8 cellular contexts compared by ENCODE assay signal in genomic region chr1:45010855-45011811, GRCh38. TPM values are rescaled to one million over a fixed set of nuclear protein-coding genes. Genes with fewer than 3 reads are reported as not detected.
A peak's percentile ranks its signal among the peaks of the same experiment; 100 is the strongest.
DNase-seq lines count a peak whose midpoint lies in the region; ATAC-seq and TF ChIP-seq lines count a peak whose summit lies in the region.

Gene HECTD3 (minus strand): TSS chr1:45011324. CDS start chr1:45011257, 67 bp downstream.

- peak in 2 of 4 donors; percentile 41 to 45 for TF ChIP-seq POLR2A in esophagus squamous epithelium (IDR thresholded peaks at IDR 0.05)

- POLR2A ChIA-PET in Panc1 (lab: Charles Lee), result interaction anchor here (0.7 to 0.9 kb wide), 2 partner anchors 192 to 477 kb away, joined by 3 to 9 read pairs; no protein-coding TSS in a partner anchor

- peak within 1 kb of the TSS; percentile 62 for H3K27ac Mint-ChIP-seq in activated T-cell treated with anti-CD3 and anti-CD28 coated beads, Interleukin-2, amount 50 U/mL, for 72 hours
- peak within 1 kb of the TSS; percentile 95 for H3K27ac Mint-ChIP-seq in stimulated activated naive B cell treated with anti-CD40 and anti-IgM and Interleukin-4, amounts not matched to agents 10 μg/mL and 1 μg/mL and 100 μg/mL, for 72 hours

- H3K27ac ChIP-seq in Panc1 (ENCODE audit: low read length) (peak within 1 kb of the TSS; percentile 80), esophagus squamous epithelium (peak within 1 kb of the TSS; percentile 80 to 93 (median 82))

- peaks cover 17% of the 10 kb centered on the region for H3K4me1 ChIP-seq in Panc1 (ENCODE audit: control insufficient read depth, insufficient read depth, low read length)
- peaks cover 27 to 58% (median 36%) of the 10 kb centered on the region in 3 donors for H3K4me1 ChIP-seq in esophagus squamous epithelium

- no TSS peak for BruUV-seq in Panc1 (replicated peaks; lab: Mats Ljungman, UMichigan)

- DNase-seq in DMS153 treated with DMSO at 0.1 percent for 48 hours (lab: John Stamatoyannopoulos, UW; ENCODE audit: unreplicated experiment) (peak; percentile 75), Panc1 (ENCODE audit: low read depth, low spot score) (peak; percentile 59), esophagus squamous epithelium (lab: John Stamatoyannopoulos, UW) (no peak), myocyte (ENCODE audit: low read depth) (peak; percentile 90)
- peak; percentile 74 for DNase-seq in Jurkat, Clone E6-1 (ENCODE audit: low read depth, low spot score)
- peak; percentile 83 to 88 for DNase-seq in activated T-cell treated with anti-CD3 and anti-CD28 coated beads, Interleukin-2, amount 50 U/mL, for 72 hours
- DNase-seq in stimulated activated naive B cell treated with anti-CD40 and anti-IgM and Interleukin-4, amounts not matched to agents 10 μg/mL and 1 μg/mL and 100 μg/mL, for 72 hours, result peak; percentile 71

- no peaks in the 10 kb centered on the region for H3K27me3 ChIP-seq in Panc1 (ENCODE audit: control insufficient read depth, insufficient read depth, low read length)
- H3K27me3 ChIP-seq in esophagus squamous epithelium, result no peaks in the 10 kb centered on the region

- in situ Hi-C loops in Panc1 (cut with HindIII; ENCODE audit: low pct_unique_long_range_greater_than_20kb, low sequenced_read_pairs), result no loop called here

- WGBS in esophagus squamous epithelium, 2 donors, result 1 to 4% methylated on average over 5 to 18 of the region's 62 CpGs

- ATAC-seq in GM21529 (IDR thresholded peaks at IDR 0.05; ENCODE audit: unreplicated experiment), result peak; percentile 70
- peak; percentile 90 for ATAC-seq in Panc1
- peak; percentile 85 to 87 for ATAC-seq in activated T-cell treated with anti-CD3 and anti-CD28 coated beads, Interleukin-2, amount 50 U/mL, for 72 hours (replicated peaks in 1 of 2)
- ATAC-seq in stimulated activated naive B cell treated with anti-CD40 and anti-IgM and Interleukin-4, amounts not matched to agents 10 μg/mL and 1 μg/mL and 100 μg/mL, for 72 hours (replicated peaks), result peak; percentile 83

- no peak for TF ChIP-seq CTCF in Panc1 (IDR thresholded peaks at IDR 0.05)
- TF ChIP-seq CTCF in esophagus squamous epithelium (IDR thresholded peaks at IDR 0.05), result peak in 1 of 6 experiments; percentile 12

- H3K4me3 ChIP-seq in Jurkat, Clone E6-1 (ENCODE audit: low read length), result peak within 1 kb of the TSS; percentile 74
- H3K4me3 ChIP-seq in Panc1 (ENCODE audit: low read depth in 2 of 2, low read length in 2 of 2), result peak within 1 kb of the TSS; percentile 89 to 94
- H3K4me3 ChIP-seq in esophagus squamous epithelium, result peak within 1 kb of the TSS; percentile 77 to 99 (median 94)

- H3K4me3 Mint-ChIP-seq in activated T-cell treated with anti-CD3 and anti-CD28 coated beads, Interleukin-2, amount 50 U/mL, for 72 hours, result peak within 1 kb of the TSS; percentile 84 to 92
- H3K4me3 Mint-ChIP-seq in stimulated activated naive B cell treated with anti-CD40 and anti-IgM and Interleukin-4, amounts not matched to agents 10 μg/mL and 1 μg/mL and 100 μg/mL, for 72 hours, result peak within 1 kb of the TSS; percentile 79 to 97

- H3K9me3 Mint-ChIP-seq in activated T-cell treated with anti-CD3 and anti-CD28 coated beads, Interleukin-2, amount 50 U/mL, for 72 hours, result no peaks in the 10 kb centered on the region
- no peaks in the 10 kb centered on the region for H3K9me3 Mint-ChIP-seq in stimulated activated naive B cell treated with anti-CD40 and anti-IgM and Interleukin-4, amounts not matched to agents 10 μg/mL and 1 μg/mL and 100 μg/mL, for 72 hours

- CTCF ChIA-PET in Panc1 (lab: Charles Lee), result interaction anchor here (0.6 to 1.4 kb wide), 6 partner anchors 11 to 499 kb away, joined by 3 to 15 read pairs (median 8); partner anchors contain the start of gene PLK3

- H3K27me3 Mint-ChIP-seq in activated T-cell treated with anti-CD3 and anti-CD28 coated beads, Interleukin-2, amount 50 U/mL, for 72 hours (ENCODE audit: low read depth), result no peaks in the 10 kb centered on the region
- no peaks in the 10 kb centered on the region for H3K27me3 Mint-ChIP-seq in stimulated activated naive B cell treated with anti-CD40 and anti-IgM and Interleukin-4, amounts not matched to agents 10 μg/mL and 1 μg/mL and 100 μg/mL, for 72 hours

- H3K9me3 ChIP-seq in Panc1 (ENCODE audit: control insufficient read depth, insufficient read depth, low read depth, low read length) (no peaks in the 10 kb centered on the region), esophagus squamous epithelium (no peaks in the 10 kb centered on the region)

- peaks cover 0 to 3% of the 10 kb centered on the region in 2 donors for H3K36me3 Mint-ChIP-seq in activated T-cell treated with anti-CD3 and anti-CD28 coated beads, Interleukin-2, amount 50 U/mL, for 72 hours (ENCODE audit: insufficient read depth in 2 of 2)
- peaks cover 24 to 36% of the 10 kb centered on the region in 2 donors for H3K36me3 Mint-ChIP-seq in stimulated activated naive B cell treated with anti-CD40 and anti-IgM and Interleukin-4, amounts not matched to agents 10 μg/mL and 1 μg/mL and 100 μg/mL, for 72 hours

- peaks cover 45% of the 10 kb centered on the region for H3K4me1 Mint-ChIP-seq in activated T-cell treated with anti-CD3 and anti-CD28 coated beads, Interleukin-2, amount 50 U/mL, for 72 hours (ENCODE audit: low read depth)
- peaks cover 43 to 56% of the 10 kb centered on the region in 2 donors for H3K4me1 Mint-ChIP-seq in stimulated activated naive B cell treated with anti-CD40 and anti-IgM and Interleukin-4, amounts not matched to agents 10 μg/mL and 1 μg/mL and 100 μg/mL, for 72 hours

- intact Hi-C loops in Panc1 (cut with micrococcal nuclease; ENCODE audit: unreplicated experiment) (loop anchor here (5.0 to 10.0 kb wide), 3 partner anchors 174 to 481 kb away; partner anchors contain the start of genes TESK2 and ZSWIM5), esophagus squamous epithelium (cut with DNase I) (loop anchor here (5.0 to 10.0 kb wide), 3 partner anchors 166 to 481 kb away; partner anchors contain the start of genes PTCH2 and TESK2)

- H3K36me3 ChIP-seq in Panc1 (ENCODE audit: control insufficient read depth, insufficient read depth, low read length) (no peaks in the 10 kb centered on the region; the same call in 1 of the 2 replicates), esophagus squamous epithelium (peaks cover 29 to 66% (median 38%) of the 10 kb centered on the region in 3 donors)

RNA-seq across cellular contexts. Expression of gene HECTD3, which starts in this region (rescaled TPM):
- 27.0 TPM for polyA plus RNA-seq in Jurkat, Clone E6-1 (2012; ENCODE audit: insufficient read depth, insufficient read length)
- total RNA-seq in Panc1 (2021; ENCODE audit: unreplicated experiment) (27.2 TPM), esophagus squamous epithelium (10 to 100 TPM; 25.3 to 42.2 (median 28.2) TPM), myocyte (49.3 and 49.4 TPM in 2 replicates)
- 25.2 TPM for polyA plus RNA-seq in Panc1 (2012; ENCODE audit: insufficient read length)
- 10 to 100 TPM; 34.1 to 36.2 TPM for total RNA-seq in activated T-cell treated with anti-CD3 and anti-CD28 coated beads, Interleukin-2, amount 50 U/mL, for 72 hours
- 34.9 TPM for polyA plus RNA-seq in myocyte (2012)
